Comparison of ENCODE assay signal across 10 cellular contexts in genomic region chr16:89431158-89431584, GRCh38. TPM values are rescaled to one million over a fixed set of nuclear protein-coding genes. Genes with fewer than 3 reads are reported as not detected.
DNase-seq lines count a peak whose midpoint lies in the region; ATAC-seq and TF ChIP-seq lines count a peak whose summit lies in the region.
"Had no signal": no experiment of that assay in that cellular context is flagged by ENCODE, and none has a peak within 500 bp of the region (broad histone marks: within the 10 kb centered on the region; RNA-seq: fewer than 3 reads in every experiment).

No MANE protein-coding gene starts in this region.

- H3K27me3 Mint-ChIP-seq in glutamatergic neuron (ENCODE audit: unreplicated experiment), result peaks cover 5% of the 10 kb centered on the region
- no peaks in the 10 kb centered on the region for H3K27me3 Mint-ChIP-seq in nephron progenitor cell (ENCODE audit: low read depth, poor library complexity)

- no peaks in the 10 kb centered on the region for H3K27me3 ChIP-seq in SJSA1 (replicated peaks)
- H3K27me3 ChIP-seq in sigmoid colon, result no peaks in the 10 kb centered on the region

- no peak for ATAC-seq in GM19351 (IDR thresholded peaks at IDR 0.05; ENCODE audit: unreplicated experiment)

- H3K36me3 ChIP-seq in SJSA1, result peaks cover 17% of the 10 kb centered on the region
- H3K36me3 ChIP-seq in sigmoid colon, result no peaks in the 10 kb centered on the region

- DNase-seq in DMS153 treated with DMSO at 0.1 percent for 48 hours (lab: John Stamatoyannopoulos, UW; ENCODE audit: unreplicated experiment) (peak; percentile 39), DMS153 (lab: John Stamatoyannopoulos, UW) (no peak), SJSA1 (ENCODE audit: low read depth in 1 of 2, low spot score in 2 of 2) (peak; percentile 91), glutamatergic neuron (peak; percentile 67), sigmoid colon (peak; percentile 81), RKO (ENCODE audit: low spot score) (no peak), nephron progenitor cell (no peak)
- DNase-seq: H7 had no signal

- no peak overlapping the region for H3K27ac Mint-ChIP-seq in glutamatergic neuron (ENCODE audit: unreplicated experiment)
- no peak overlapping the region for H3K27ac Mint-ChIP-seq in nephron progenitor cell
- H3K27ac Mint-ChIP-seq: WTC11 had no signal

- peaks cover 38% of the 10 kb centered on the region for H3K4me1 ChIP-seq in SJSA1 (replicated peaks)
- peaks cover 0 to 50% (median 48%) of the 10 kb centered on the region in 4 donors for H3K4me1 ChIP-seq in sigmoid colon

- no peak overlapping the region for H3K4me3 ChIP-seq in SJSA1
- no peak overlapping the region for H3K4me3 ChIP-seq in sigmoid colon

- peaks cover 10% of the 10 kb centered on the region for H3K9me3 Mint-ChIP-seq in glutamatergic neuron (ENCODE audit: unreplicated experiment)
- H3K9me3 Mint-ChIP-seq in nephron progenitor cell, result peaks cover 11% of the 10 kb centered on the region

- no peak for TF ChIP-seq POLR2A in sigmoid colon (IDR thresholded peaks at IDR 0.05)

- no peak for TF ChIP-seq EP300 in sigmoid colon (IDR thresholded peaks at IDR 0.05)

- H3K27ac ChIP-seq in SJSA1 (peak overlapping the region; percentile 17; the same call in 1 of the 2 replicates), sigmoid colon (peak overlapping the region in 2 of 4 donors; percentile 28 to 52)

- peaks cover 31% of the 10 kb centered on the region for H3K4me1 Mint-ChIP-seq in glutamatergic neuron (ENCODE audit: low read depth, unreplicated experiment)
- H3K4me1 Mint-ChIP-seq in nephron progenitor cell, result peaks cover 18% of the 10 kb centered on the region

- no peaks in the 10 kb centered on the region for H3K9me3 ChIP-seq in SJSA1 (replicated peaks)
- no peaks in the 10 kb centered on the region for H3K9me3 ChIP-seq in sigmoid colon

- intact Hi-C loops in sigmoid colon (cut with DNase I), result no loop called here

- H3K36me3 Mint-ChIP-seq in glutamatergic neuron (ENCODE audit: unreplicated experiment), result peaks cover 6% of the 10 kb centered on the region
- H3K36me3 Mint-ChIP-seq in nephron progenitor cell (ENCODE audit: low read depth), result peaks cover 29% of the 10 kb centered on the region

- 12 to 40% methylated on average over 12 of the region's 12 CpGs for WGBS in sigmoid colon, 2 donors

- H3K4me3 Mint-ChIP-seq in glutamatergic neuron (ENCODE audit: unreplicated experiment), result no peak overlapping the region
- no peak overlapping the region for H3K4me3 Mint-ChIP-seq in nephron progenitor cell
- H3K4me3 Mint-ChIP-seq: WTC11 had no signal

- no peak for TF ChIP-seq CTCF in glutamatergic neuron (IDR thresholded peaks at IDR 0.05; ENCODE audit: partially characterized antibody, unreplicated experiment)
- TF ChIP-seq CTCF in sigmoid colon (IDR thresholded peaks at IDR 0.05), result no peak
- no peak for TF ChIP-seq CTCF in nephron progenitor cell (IDR thresholded peaks at IDR 0.05)

RNA-seq across cellular contexts. Expression of gene ANKRD11, which starts 59.2 kb away (rescaled TPM):
- total RNA-seq in SJSA1 (2014; rRNA removed; shearing (Covaris generic)), result 48.0 and 55.6 TPM in 2 replicates
- 367 TPM for total RNA-seq in glutamatergic neuron (ENCODE audit: unreplicated experiment)
- total RNA-seq in sigmoid colon, result 100 to 1,000 TPM in 1 of 4 donors, 10 to 100 TPM in 3; 42.6 to 161 (median 48.8) TPM
- 10 to 100 TPM; 30.6 to 96.8 (median 37.0) TPM for polyA plus RNA-seq in sigmoid colon

Comparison
In these comparisons a context has a peak if more than half of its experiments do, and no peak if none do; other contexts are left out.
1. DNase-seq: peak in DMS153 treated with DMSO at 0.1 percent for 48 hours (single experiment), SJSA1 (2 of 2), glutamatergic neuron (single experiment) and sigmoid colon (single experiment); none in DMS153 (single experiment), RKO (single experiment) and nephron progenitor cell (single experiment).